In genomic region chr17:36947922-36948716, GRCh38 we compare ENCODE assay signal across 1 cellular context.
TF ChIP-seq lines count a peak whose summit lies in the region.

No MANE protein-coding gene starts in this region.

TF ChIP-seq in GM23338, 12 proteins besides CTCF, POLR2A, EP300 and RAD21 (continued from another document):
- TF ChIP-seq NANOG (IDR thresholded peaks at IDR 0.05; ENCODE audit: borderline replicate concordance) (no peak), EZH2phosphoT487 (IDR thresholded peaks at IDR 0.05; ENCODE audit: unreplicated experiment) (no peak), EZH2 (IDR thresholded peaks at IDR 0.05; ENCODE audit: low read depth, unreplicated experiment) (no peak), POLR2AphosphoS5 (IDR thresholded peaks at IDR 0.05; ENCODE audit: low read depth) (no peak), CREB1 (CRISPR knock-in tag; IDR thresholded peaks at IDR 0.05; ENCODE audit: low read depth) (no peak), STAT1 (IDR thresholded peaks at IDR 0.05; ENCODE audit: unreplicated experiment) (no peak), ZNF331 (CRISPR knock-in tag; IDR thresholded peaks at IDR 0.05; ENCODE audit: low read depth) (no peak), REST (IDR thresholded peaks at IDR 0.05; ENCODE audit: unreplicated experiment) (no peak)
